In the genomic region with DNA sequence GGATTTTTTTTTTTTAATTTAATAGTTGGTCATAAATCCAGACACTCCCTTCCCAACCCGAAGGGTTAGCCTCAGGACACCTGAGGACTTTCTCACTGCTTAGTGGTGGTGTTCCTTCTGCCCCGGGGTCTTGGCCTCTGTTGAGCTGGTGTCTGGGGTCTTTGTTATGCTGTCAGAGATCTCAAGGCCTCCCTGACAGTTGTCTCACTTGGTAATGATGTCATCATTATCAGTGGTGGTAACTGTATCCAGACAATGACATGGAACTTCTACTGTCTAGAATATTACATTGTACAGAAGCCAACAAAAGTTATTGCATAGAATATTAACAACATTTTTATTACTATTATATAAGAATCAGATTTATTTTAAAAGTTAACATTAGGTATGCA, we compare ENCODE assay signal across 15 cellular contexts. TPM values are rescaled to one million over a fixed set of nuclear protein-coding genes. Genes with fewer than 3 reads are reported as not detected.
DNase-seq lines count a peak whose midpoint lies in the region; ATAC-seq, FAIRE-seq and TF ChIP-seq lines count a peak whose summit lies in the region.
"Had no signal": no experiment of that assay in that cellular context is flagged by ENCODE, and none has a peak within 500 bp of the region (broad histone marks: within the 10 kb centered on the region; RNA-seq: fewer than 3 reads in every experiment).

No MANE protein-coding gene starts in this region.

- H3K36me3 ChIP-seq in HEK293 (ENCODE audit: control insufficient read depth in 2 of 2, insufficient read depth in 1 of 2, low read length in 2 of 2) (peaks cover 4 to 44% of the 10 kb centered on the region in 2 experiments; a peak in 2 of 3 replicates), K562 (ENCODE audit: control insufficient read depth, insufficient read depth, low read length) (peaks cover 58% of the 10 kb centered on the region; the same call in 2 of the 3 replicates), stomach smooth muscle (ENCODE audit: control insufficient read depth in 2 of 2, insufficient read depth in 2 of 2, low read length in 2 of 2) (peaks cover 13 to 17% of the 10 kb centered on the region in 2 donors), Peyer's patch (peaks cover 0 to 30% (median 0%) of the 10 kb centered on the region in 3 donors)

- POLR2A ChIA-PET in HEK293 (lab: Yijun Ruan, JAX) (no interaction called here), K562 (lab: Yijun Ruan, JAX) (interaction anchor here (0.7 to 1.2 kb wide), 2 partner anchors 9 to 90 kb away, joined by 3 to 7 read pairs; no protein-coding TSS in a partner anchor)

- no peak for TF ChIP-seq POLR2A in K562 (conservative IDR thresholded peaks at IDR 0.05)
- no peak for TF ChIP-seq POLR2A in Peyer's patch (IDR thresholded peaks at IDR 0.05)

- peaks cover 85% of the 10 kb centered on the region for H3K79me2 ChIP-seq in K562 (ENCODE audit: control insufficient read depth, insufficient read depth, low read length)

- CTCF ChIA-PET in HEK293 (lab: Yijun Ruan, JAX) (interaction anchor here (0.7 kb wide), 1 partner anchor 34 kb away, joined by 5 read pairs; no protein-coding TSS in a partner anchor), K562 (lab: Yijun Ruan, JAX; ENCODE audit: low intra/inter-chr PET ratio) (no interaction called here)

- TF ChIP-seq CTCF in HEK293 (tag by site-specific recombination; IDR thresholded peaks at IDR 0.05) (no peak), K562 (IDR thresholded peaks at IDR 0.05 in 2 of 3, conservative IDR thresholded peaks at IDR 0.05 in 1 of 3; ENCODE audit: insufficient read depth in 2 of 3, low read depth in 1 of 3, low read length in 3 of 3) (no peak), Peyer's patch (IDR thresholded peaks at IDR 0.05) (no peak)

- H3K9ac ChIP-seq in K562 (ENCODE audit: insufficient read depth in 1 of 2, low read depth in 2 of 2, low read length in 2 of 2) = peak overlapping the region; percentile 53 to 86; a peak in 3 of 4 replicates
- no peak overlapping the region for H3K9ac ChIP-seq in stomach smooth muscle (ENCODE audit: low read length in 2 of 2)

- H3K4me1 ChIP-seq in HEK293 (ENCODE audit: control insufficient read depth, insufficient read depth, low read length) (0 out of 2 replicates have a peak, but pooled peaks cover under 1% of the 10 kb centered on the region), K562 (replicated peaks in 1 of 2; ENCODE audit: control insufficient read depth in 2 of 2, insufficient read depth in 2 of 2, low read length in 2 of 2) (peaks cover 23 to 36% of the 10 kb centered on the region in 2 experiments; a peak in 4 of 5 replicates), stomach smooth muscle (ENCODE audit: control insufficient read depth, insufficient read depth, low read length) (peaks cover 38% of the 10 kb centered on the region), Peyer's patch (peaks cover 0 to 9% (median 2%) of the 10 kb centered on the region in 4 donors)

- no peak overlapping the region for H2AFZ ChIP-seq in K562 (ENCODE audit: low read depth, low read length)

- H3K4me3 ChIP-seq in HEK293 (ENCODE audit: low read depth, low read length) (no peak overlapping the region), K562 (no peak overlapping the region), stomach smooth muscle (ENCODE audit: low read length in 2 of 2) (no peak overlapping the region), Peyer's patch (no peak overlapping the region)
- H3K4me3 ChIP-seq: SJSA1 had no signal

- peak overlapping the region; percentile 49 for H3K4me2 ChIP-seq in K562 (ENCODE audit: insufficient read depth, low read length)

- peak; percentile 63 for FAIRE-seq in K562 (lab: Jason Lieb, UNC)
- FAIRE-seq: H54, RCC 7860 had no signal

- no peaks in the 10 kb centered on the region; the same call in 1 of the 2 replicates for H4K20me1 ChIP-seq in K562 (replicated peaks; ENCODE audit: control insufficient read depth, insufficient read depth, low read length)

- ATAC-seq in K562 = peak; percentile 67
- no peak for ATAC-seq in left lobe of liver

- H3K27ac ChIP-seq in HEK293 (ENCODE audit: extremely low read depth, low read depth, low read length) (no peak overlapping the region), K562 (ENCODE audit: extremely low read depth, low read depth, low read length) (peak overlapping the region; percentile 69; the same call in 2 of the 3 replicates), stomach smooth muscle (ENCODE audit: low read length) (peak overlapping the region; percentile 53), Peyer's patch (no peak overlapping the region)
- H3K27ac ChIP-seq: SJSA1 had no signal

- H3K27me3 ChIP-seq in K562 (ENCODE audit: control insufficient read depth in 2 of 2, insufficient read depth in 2 of 2, low read length in 2 of 2) (no peaks in the 10 kb centered on the region; a peak in 1 of 5 replicates), stomach smooth muscle (ENCODE audit: control insufficient read depth in 1 of 2, insufficient read depth in 2 of 2, low read length in 2 of 2) (no peaks in the 10 kb centered on the region), Peyer's patch (no peaks in the 10 kb centered on the region)
- H3K27me3 ChIP-seq: SJSA1 had no signal

- BruUV-seq in K562 (replicated peaks; lab: Mats Ljungman, UMichigan) = no TSS peak

- 20% methylated on average over 2 of the region's 2 CpGs for WGBS in K562 (ENCODE audit: insufficient coverage, low coverage, missing lambda C conversion rate)

- no peak for TF ChIP-seq EP300 in K562 (IDR thresholded peaks at IDR 0.05; ENCODE audit: low read length)

- in situ Hi-C loops in K562 (cut with MboI) = loop anchor here (5.0 kb wide), 1 partner anchor 46 kb away; no protein-coding TSS in a partner anchor

- no peaks in the 10 kb centered on the region for H3K9me1 ChIP-seq in K562 (ENCODE audit: control insufficient read depth, insufficient read depth, low read length)

- intact Hi-C loops in K562 (cut with micrococcal nuclease) = loop anchor here (5.0 kb wide), 1 partner anchor 41 kb away; no protein-coding TSS in a partner anchor

- peak in 3 of 4 experiments; percentile 18 to 27 (median 18) for DNase-seq in K562 (ENCODE audit: extremely low read depth in 1 of 4, low spot score in 3 of 4)
- peak; percentile 13 for DNase-seq in myocyte (ENCODE audit: low read depth)
- no peak for DNase-seq in left lobe of liver (ENCODE audit: low spot score)
- DNase-seq in Peyer's patch = no peak
- DNase-seq in activated naive CD4-positive, alpha-beta T cell (lab: John Stamatoyannopoulos, UW) = no peak
- DNase-seq: DMS 273 treated with DMSO at 0.1 percent for 48 hours, Kasumi-1, NCI-H1930, NCI-H2171, NCI-H446 treated with DMSO at 0.1 percent for 48 hours had no signal

- TF ChIP-seq RAD21 in K562 (CRISPR knock-in tag; conservative IDR thresholded peaks at IDR 0.05 in 1 of 2, IDR thresholded peaks at IDR 0.05 in 1 of 2) = no peak

- H3K9me3 ChIP-seq in HEK293 (ENCODE audit: control insufficient read depth, insufficient read depth, low read depth, low read length) (no peaks in the 10 kb centered on the region), K562 (replicated peaks; ENCODE audit: control insufficient read depth, insufficient read depth, low read depth, low read length) (no peaks in the 10 kb centered on the region), stomach smooth muscle (ENCODE audit: control insufficient read depth in 2 of 2, low read length in 2 of 2) (no peaks in the 10 kb centered on the region), Peyer's patch (no peaks in the 10 kb centered on the region)
- H3K9me3 ChIP-seq: SJSA1 had no signal

TF ChIP-seq in K562, 482 proteins besides CTCF, POLR2A, EP300 and RAD21 (continues in another document):
- TF ChIP-seq ZNF133 (CRISPR knock-in tag; IDR thresholded peaks at IDR 0.05) = no peak

RNA-seq across cellular contexts. Expression of gene PPP2R2D, which starts 32.9 kb away (rescaled TPM):
- total RNA-seq in K562 (2011; cell fraction: chromatin; rRNA removed; ENCODE audit: low replicate concordance) = 76.3 and 99.7 TPM in 2 replicates
- total RNA-seq in K562 (2011; cell fraction: nucleolus; rRNA removed) = 34.7 and 41.2 TPM in 2 replicates
- 42.2 and 48.0 TPM in 2 replicates for total RNA-seq in K562 (2011; cell fraction: nucleoplasm; rRNA removed)
- total RNA-seq in K562 (2014; rRNA removed) = 26.8 and 28.0 TPM in 2 replicates
- 22.2 and 23.9 TPM in 2 replicates for total RNA-seq in K562 (2014; rRNA removed; fragmentation: Illumina TruSeq; extraction: Trizol)
- 32.0 and 32.5 TPM in 2 replicates for total RNA-seq in K562 (2015; rRNA removed; fragmentation: Illumina TruSeq; extraction: Trizol)
- 29.9 and 31.3 TPM in 2 replicates for total RNA-seq in K562 (2021)
- polyA plus RNA-seq in K562 (2011; rRNA removed) = 31.2 and 37.0 TPM in 2 replicates
- polyA plus RNA-seq in K562 (2011; cell fraction: cytosol; rRNA removed) = 30.3 TPM in 2 replicates
- polyA plus RNA-seq in K562 (2011; cell fraction: nucleus; rRNA removed) = 59.2 and 67.7 TPM in 2 replicates
- polyA plus RNA-seq in K562 (2012) = 25.0 and 26.8 TPM in 2 replicates
- polyA plus RNA-seq in K562 (2014; fragmentation: Illumina TruSeq; extraction: Trizol) = 23.6 and 26.8 TPM in 2 replicates
- 1 to 10 TPM; 1.9 to 5.1 TPM for polyA plus RNA-seq in K562 (2014; fragmentation: Nextera tagmentation; extraction: Ambion mirVana)
- polyA plus RNA-seq in K562 (2014; rRNA removed) = 35.1 and 35.6 TPM in 2 replicates
- polyA minus RNA-seq in K562 (2011; rRNA and poly(A)+ RNA removed) = 35.7 and 36.8 TPM in 2 replicates
- polyA minus RNA-seq in K562 (2011; cell fraction: cytosol; rRNA and poly(A)+ RNA removed) = 19.0 and 19.1 TPM in 2 replicates
- 24.1 and 29.9 TPM in 2 replicates for polyA minus RNA-seq in K562 (2011; cell fraction: nucleus; rRNA and poly(A)+ RNA removed)
- total RNA-seq in myocyte = 14.4 and 29.6 TPM in 2 replicates
- 25.7 TPM for polyA plus RNA-seq in myocyte (2012)
- 15.4 TPM for total RNA-seq in left lobe of liver
- 10 to 100 TPM; 34.3 to 87.5 (median 48.5) TPM for total RNA-seq in Peyer's patch

RNA-seq across cellular contexts. Expression of gene BNIP3, which starts 48.0 kb away (rescaled TPM):
- 61.4 and 70.7 TPM in 2 replicates for total RNA-seq in K562 (2011; cell fraction: chromatin; rRNA removed; ENCODE audit: low replicate concordance)
- total RNA-seq in K562 (2011; cell fraction: nucleolus; rRNA removed) = 53.2 and 63.7 TPM in 2 replicates
- 62.1 and 64.4 TPM in 2 replicates for total RNA-seq in K562 (2011; cell fraction: nucleoplasm; rRNA removed)
- total RNA-seq in K562 (2014; rRNA removed) (76.1 and 83.0 TPM in 2 replicates), K562 (2014; rRNA removed; fragmentation: Illumina TruSeq; extraction: Trizol) (39.7 and 40.7 TPM in 2 replicates), K562 (2015; rRNA removed; fragmentation: Illumina TruSeq; extraction: Trizol) (25.0 and 25.9 TPM in 2 replicates), K562 (2021) (41.7 and 42.2 TPM in 2 replicates), myocyte (149 and 197 TPM in 2 replicates), left lobe of liver (90.4 TPM), Peyer's patch (10 to 100 TPM; 26.7 to 58.7 (median 41.1) TPM)
- polyA plus RNA-seq in K562 (2011; rRNA removed) (119 and 124 TPM in 2 replicates), K562 (2014; fragmentation: Illumina TruSeq; extraction: Trizol) (46.9 and 54.9 TPM in 2 replicates), K562 (2014; fragmentation: Nextera tagmentation; extraction: Ambion mirVana) (10 to 100 TPM in 1 of 2 experiments, 1 to 10 TPM in 1; 9.2 to 10.7 TPM), K562 (2014; rRNA removed) (68.9 and 75.9 TPM in 2 replicates)
- polyA plus RNA-seq in K562 (2011; cell fraction: cytosol; rRNA removed) = 114 and 117 TPM in 2 replicates
- polyA plus RNA-seq in K562 (2011; cell fraction: nucleus; rRNA removed) = 136 and 157 TPM in 2 replicates
- polyA plus RNA-seq in K562 (2012) = 28.7 and 29.5 TPM in 2 replicates
- 42.4 and 53.7 TPM in 2 replicates for polyA minus RNA-seq in K562 (2011; rRNA and poly(A)+ RNA removed)
- 32.0 and 69.4 TPM in 2 replicates for polyA minus RNA-seq in K562 (2011; cell fraction: cytosol; rRNA and poly(A)+ RNA removed)
- polyA minus RNA-seq in K562 (2011; cell fraction: nucleus; rRNA and poly(A)+ RNA removed) = 33.0 and 56.2 TPM in 2 replicates
- 101 TPM for polyA plus RNA-seq in myocyte (2012)

Comparison
In these comparisons a context has a peak if more than half of its experiments do, and no peak if none do; other contexts are left out.
1. H3K27ac ChIP-seq: peak in K562 (single experiment) and stomach smooth muscle (single experiment); none in HEK293 (single experiment) and Peyer's patch (0 of 4).
2. DNase-seq: peak in K562 (3 of 4) and myocyte (single experiment); none in left lobe of liver (single experiment), Peyer's patch (0 of 3) and activated naive CD4-positive, alpha-beta T cell (0 of 4).
3. H3K9ac ChIP-seq: peak in K562 (2 of 2); none in stomach smooth muscle (0 of 2).
4. Of the 44 proteins assayed by ChIP-seq in both K562 and HEK293: peak only in K562: none; only in HEK293: ATF2; in both: none; in neither: 43.